Comparison of ENCODE assay signal across 17 cellular contexts in the genomic region with DNA sequence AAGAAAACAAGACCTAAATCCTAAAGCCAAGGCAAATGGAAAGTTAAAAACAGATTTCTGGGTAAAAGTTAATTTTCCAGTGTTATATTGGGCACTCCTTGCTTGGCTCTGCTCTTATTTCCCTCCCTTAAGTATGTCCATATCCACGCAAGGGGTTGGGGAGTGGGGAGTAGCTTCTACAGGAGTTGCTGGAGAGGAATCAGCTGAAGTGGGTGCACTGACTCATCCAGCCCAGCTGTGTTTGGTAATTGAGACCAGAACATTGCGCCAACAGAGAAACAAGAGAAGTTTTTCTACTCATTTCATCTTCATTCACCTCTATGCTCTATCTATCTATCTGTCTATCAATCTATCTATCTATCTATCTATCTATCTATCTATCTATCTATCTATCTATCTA.
DNase-seq lines count a peak whose midpoint lies in the region; ATAC-seq and TF ChIP-seq lines count a peak whose summit lies in the region.
"Had no signal": no experiment of that assay in that cellular context is flagged by ENCODE, and none has a peak within 500 bp of the region (broad histone marks: within the 10 kb centered on the region; RNA-seq: fewer than 3 reads in every experiment).

No MANE protein-coding gene starts in this region.

- H3K36me3 ChIP-seq in ovary, result no peaks in the 10 kb centered on the region

- no peak overlapping the region for H3K27ac ChIP-seq in ovary
- H3K27ac ChIP-seq: HL-60 had no signal

- intact Hi-C loops in ovary (cut with DNase I), result no loop called here
- intact Hi-C loops in CD14-positive monocyte (cut with micrococcal nuclease), result no loop called here

- DNase-seq in ELR (ENCODE audit: low read depth) (peak; percentile 14), NB4 (ENCODE audit: low read depth) (peak; percentile 3), choroid plexus epithelial cell (ENCODE audit: low read depth) (peak; percentile 88), ovary (peak in 3 of 5 donors; percentile 13 to 24 (median 19)), CD14-positive monocyte (ENCODE audit: low spot score) (no peak), SK-N-DZ (ENCODE audit: low spot score) (no peak)
- DNase-seq: activated CD4-positive, alpha-beta T cell treated with anti-CD3 and anti-CD28 coated beads for 36 hours; activated naive CD4-positive, alpha-beta T cell treated with anti-CD3 and anti-CD28 coated beads, Interleukin-2, amount 50 U/mL, for 16 hours; CD4-positive, alpha-beta T cell; Karpas-422; midbrain; NCI-H187 treated with DMSO at 0.1 percent for 48 hours; nucleus accumbens had no signal

- H3K4me1 ChIP-seq in ovary (ENCODE audit: insufficient read depth), result no peaks in the 10 kb centered on the region

- TF ChIP-seq EP300 in ovary (IDR thresholded peaks at IDR 0.05), result no peak

- TF ChIP-seq CTCF in NB4 (IDR thresholded peaks at IDR 0.05; ENCODE audit: low read depth, low read length) (no peak), choroid plexus epithelial cell (conservative IDR thresholded peaks at IDR 0.05; ENCODE audit: low read depth, low read length) (no peak), ovary (IDR thresholded peaks at IDR 0.05) (no peak), CD14-positive monocyte (IDR thresholded peaks at IDR 0.05) (no peak)

- H3K4me1 Mint-ChIP-seq in CD14-positive monocyte, result no peaks in the 10 kb centered on the region
- H3K4me1 Mint-ChIP-seq: activated CD4-positive, alpha-beta T cell treated with anti-CD3 and anti-CD28 coated beads for 36 hours had no signal

- no peak overlapping the region for H3K4me3 Mint-ChIP-seq in CD14-positive monocyte
- H3K4me3 Mint-ChIP-seq: activated CD4-positive, alpha-beta T cell treated with anti-CD3 and anti-CD28 coated beads for 36 hours; CD4-positive, alpha-beta T cell; stimulated activated naive CD8-positive, alpha-beta T cell treated with anti-CD3 and anti-CD28 coated beads, Interleukin-15, Interleukin-2, amounts not matched to agents 100 ng/mL and 50 ng/mL, for 24 hours had no signal

- H3K4me3 ChIP-seq in NB4 (ENCODE audit: low read depth, low read length) (no peak overlapping the region), choroid plexus epithelial cell (ENCODE audit: low read depth, low read length) (no peak overlapping the region), ovary (no peak overlapping the region)
- H3K4me3 ChIP-seq: smooth muscle cell had no signal

- H3K36me3 Mint-ChIP-seq in CD14-positive monocyte, result no peaks in the 10 kb centered on the region

- no peaks in the 10 kb centered on the region for H3K27me3 Mint-ChIP-seq in CD14-positive monocyte (ENCODE audit: low read depth in 3 of 3)
- H3K27me3 Mint-ChIP-seq: activated CD4-positive, alpha-beta T cell treated with anti-CD3 and anti-CD28 coated beads for 36 hours; CD4-positive, alpha-beta T cell had no signal

- no peaks in the 10 kb centered on the region for H3K27me3 ChIP-seq in ovary

- no peaks in the 10 kb centered on the region for H3K9me3 ChIP-seq in ovary

- WGBS in ovary, 3 donors, result 36 to 47% (median 42%) methylated on average over 2 of the region's 2 CpGs

- TF ChIP-seq POLR2A in NB4 (IDR thresholded peaks at IDR 0.05; ENCODE audit: extremely low read depth, insufficient read length), result no peak
- no peak for TF ChIP-seq POLR2A in ovary (IDR thresholded peaks at IDR 0.05)
- TF ChIP-seq POLR2A in GM18505 (IDR thresholded peaks at IDR 0.05; ENCODE audit: borderline replicate concordance, extremely low read depth, insufficient read depth, insufficient read length), result no peak

- no peaks in the 10 kb centered on the region for H3K9me3 Mint-ChIP-seq in CD14-positive monocyte
- H3K9me3 Mint-ChIP-seq: CD4-positive, alpha-beta T cell; stimulated activated naive CD8-positive, alpha-beta T cell treated with anti-CD3 and anti-CD28 coated beads, Interleukin-15, Interleukin-2, amounts not matched to agents 100 ng/mL and 50 ng/mL, for 24 hours had no signal

- H3K27ac Mint-ChIP-seq in CD14-positive monocyte, result no peak overlapping the region
- H3K27ac Mint-ChIP-seq: activated CD4-positive, alpha-beta T cell treated with anti-CD3 and anti-CD28 coated beads for 36 hours; CD4-positive, alpha-beta T cell; stimulated activated naive CD8-positive, alpha-beta T cell treated with anti-CD3 and anti-CD28 coated beads, Interleukin-15, Interleukin-2, amounts not matched to agents 100 ng/mL and 50 ng/mL, for 24 hours had no signal

- ATAC-seq in GM18505 (IDR thresholded peaks at IDR 0.05; ENCODE audit: unreplicated experiment), result no peak
- ATAC-seq: activated CD4-positive, alpha-beta T cell treated with anti-CD3 and anti-CD28 coated beads for 36 hours had no signal

Comparison
In these comparisons a context has a peak if more than half of its experiments do, and no peak if none do; other contexts are left out.
1. DNase-seq: peak in ELR (single experiment), NB4 (single experiment), choroid plexus epithelial cell (single experiment) and ovary (3 of 5); none in CD14-positive monocyte (single experiment) and SK-N-DZ (single experiment).